Comparison of ENCODE assay signal across 8 cellular contexts in genomic region chr14:74763803-74764531, GRCh38. TPM values are rescaled to one million over a fixed set of nuclear protein-coding genes. Genes with fewer than 3 reads are reported as not detected.
A peak's percentile ranks its signal among the peaks of the same experiment; 100 is the strongest.
DNase-seq lines count a peak whose midpoint lies in the region; ATAC-seq, FAIRE-seq and TF ChIP-seq lines count a peak whose summit lies in the region.

No MANE protein-coding gene starts in this region.

- CTCF ChIA-PET in activated CD4-positive, alpha-beta T cell treated with anti-CD3 and anti-CD28 coated beads for 36 hours (lab: Charles Lee) = interaction anchor here (0.6 to 1.4 kb wide), 13 partner anchors 7 to 757 kb away, joined by 3 to 9 read pairs (median 3); no protein-coding TSS in a partner anchor
- CTCF ChIA-PET in activated B cell treated with CpG ODN at 0.5 μM for 24 hours (lab: Charles Lee) = interaction anchor here (0.8 to 2.1 kb wide), 3 partner anchors 22 to 155 kb away, joined by 4 to 8 read pairs (median 5); no protein-coding TSS in a partner anchor

- H3K9me3 ChIP-seq in endodermal cell (ENCODE audit: control insufficient read depth, low read length) (no peaks in the 10 kb centered on the region), upper lobe of left lung (no peaks in the 10 kb centered on the region)

- peak; percentile 23 for ATAC-seq in activated CD4-positive, alpha-beta T cell treated with anti-CD3 and anti-CD28 coated beads for 36 hours
- ATAC-seq in activated B cell treated with CpG ODN at 0.5 μM for 24 hours (ENCODE audit: low read depth) (no peak), upper lobe of left lung (ENCODE audit: low FRiP score in 2 of 2) (no peak), HG02678 (IDR thresholded peaks at IDR 0.05; ENCODE audit: unreplicated experiment) (no peak)

- DNase-seq in activated CD4-positive, alpha-beta T cell treated with anti-CD3 and anti-CD28 coated beads for 36 hours = peak; percentile 43
- DNase-seq in activated CD4-positive, alpha-beta T cell treated with anti-CD3 and anti-CD28 coated beads for 1 hour = no peak
- peak; percentile 16 for DNase-seq in activated B cell treated with CpG ODN at 0.5 μM for 24 hours
- peak; percentile 58 for DNase-seq in endodermal cell
- DNase-seq in myocyte (ENCODE audit: low read depth) = peak; percentile 29
- DNase-seq in upper lobe of left lung = peak in 1 of 2 donors; percentile 21
- DNase-seq in frontal cortex (ENCODE audit: low spot score in 2 of 2) = no peak

- H3K36me3 ChIP-seq in endodermal cell (ENCODE audit: control insufficient read depth, insufficient read depth, low read length) (peaks cover 14% of the 10 kb centered on the region), upper lobe of left lung (no peaks in the 10 kb centered on the region)

- H3K27me3 Mint-ChIP-seq in activated CD4-positive, alpha-beta T cell treated with anti-CD3 and anti-CD28 coated beads for 36 hours = no peaks in the 10 kb centered on the region
- H3K27me3 Mint-ChIP-seq in activated B cell treated with CpG ODN at 0.5 μM for 24 hours = no peaks in the 10 kb centered on the region
- H3K27me3 Mint-ChIP-seq in endodermal cell (ENCODE audit: insufficient read depth) = peaks cover 13% of the 10 kb centered on the region

- TF ChIP-seq EP300 in upper lobe of left lung (IDR thresholded peaks at IDR 0.05) = no peak

- H3K4me3 Mint-ChIP-seq in activated CD4-positive, alpha-beta T cell treated with anti-CD3 and anti-CD28 coated beads for 36 hours = peak overlapping the region; percentile 96
- H3K4me3 Mint-ChIP-seq in activated B cell treated with CpG ODN at 0.5 μM for 24 hours (peak overlapping the region; percentile 90), endodermal cell (peak overlapping the region; percentile 89)

- peaks cover 47% of the 10 kb centered on the region for H3K4me1 Mint-ChIP-seq in activated CD4-positive, alpha-beta T cell treated with anti-CD3 and anti-CD28 coated beads for 36 hours
- peaks cover 61% of the 10 kb centered on the region for H3K4me1 Mint-ChIP-seq in activated B cell treated with CpG ODN at 0.5 μM for 24 hours
- H3K4me1 Mint-ChIP-seq in endodermal cell = peaks cover 31% of the 10 kb centered on the region

- no peak for TF ChIP-seq CTCF in activated B cell treated with CpG ODN at 0.5 μM for 24 hours (IDR thresholded peaks at IDR 0.05)
- no peak for TF ChIP-seq CTCF in endodermal cell (conservative IDR thresholded peaks at IDR 0.05)
- no peak for TF ChIP-seq CTCF in upper lobe of left lung (IDR thresholded peaks at IDR 0.05)

- POLR2A ChIA-PET in activated CD4-positive, alpha-beta T cell treated with anti-CD3 and anti-CD28 coated beads for 36 hours (lab: Charles Lee) = interaction anchor here (0.6 to 0.7 kb wide), 2 partner anchors 148 to 561 kb away, joined by 3 read pairs; no protein-coding TSS in a partner anchor
- POLR2A ChIA-PET in activated B cell treated with CpG ODN at 0.5 μM for 24 hours (lab: Charles Lee) = interaction anchor here (0.5 to 2.6 kb wide), 18 partner anchors 10 to 366 kb away, joined by 3 to 9 read pairs (median 3); partner anchors contain the start of genes ACYP1, AREL1, EIF2B2 and FCF1

- H3K4me1 ChIP-seq in endodermal cell (ENCODE audit: control insufficient read depth, insufficient read depth, low read length) = peaks cover 3% of the 10 kb centered on the region
- H3K4me1 ChIP-seq in upper lobe of left lung = peaks cover 29 to 57% (median 42%) of the 10 kb centered on the region in 4 donors

- no peak for FAIRE-seq in frontal cortex (lab: Jason Lieb, UNC)

- intact Hi-C loops in activated CD4-positive, alpha-beta T cell treated with anti-CD3 and anti-CD28 coated beads for 36 hours (cut with DNase I, micrococcal nuclease) = loop anchor here (1.0 to 10.0 kb wide), 12 partner anchors 51 to 1709 kb away; partner anchors contain the start of genes AREL1 (in 2 of the 2), FCF1 (in 2 of the 2), ABCD4 (in 1 of the 2) and ALDH6A1 (in 1 of the 2)
- intact Hi-C loops in activated B cell treated with CpG ODN at 0.5 μM for 24 hours (cut with micrococcal nuclease) = loop anchor here (1.0 to 5.0 kb wide), 12 partner anchors 13 to 1707 kb away; partner anchors contain the start of genes ACYP1, AREL1, DLST and EIF2B2

- H3K4me3 ChIP-seq in endodermal cell (ENCODE audit: low read length) = peak overlapping the region; percentile 93
- H3K4me3 ChIP-seq in upper lobe of left lung = peak overlapping the region; percentile 90 to 98 (median 96)

- TF ChIP-seq POLR2A in upper lobe of left lung (IDR thresholded peaks at IDR 0.05) = no peak

- no peaks in the 10 kb centered on the region for H3K27me3 ChIP-seq in endodermal cell (ENCODE audit: control insufficient read depth, insufficient read depth, low read length, poor library complexity, severe bottlenecking)
- H3K27me3 ChIP-seq in upper lobe of left lung = no peaks in the 10 kb centered on the region

- no peaks in the 10 kb centered on the region for H3K9me3 Mint-ChIP-seq in activated CD4-positive, alpha-beta T cell treated with anti-CD3 and anti-CD28 coated beads for 36 hours (ENCODE audit: low read depth)
- H3K9me3 Mint-ChIP-seq in activated B cell treated with CpG ODN at 0.5 μM for 24 hours (no peaks in the 10 kb centered on the region), endodermal cell (no peaks in the 10 kb centered on the region)

- WGBS in endodermal cell (ENCODE audit: insufficient coverage in 1 of 2, insufficient read length in 1 of 2), 2 experiments = 0 to 2% methylated on average over 7 to 19 of the region's 19 CpGs
- 2% methylated on average over 16 to 19 of the region's 19 CpGs for WGBS in upper lobe of left lung, 2 donors

- H3K27ac Mint-ChIP-seq in activated CD4-positive, alpha-beta T cell treated with anti-CD3 and anti-CD28 coated beads for 36 hours = peak overlapping the region; percentile 97
- H3K27ac Mint-ChIP-seq in activated B cell treated with CpG ODN at 0.5 μM for 24 hours (peak overlapping the region; percentile 90), endodermal cell (peak overlapping the region; percentile 95)

- H3K9ac ChIP-seq in endodermal cell (ENCODE audit: extremely low read depth, low read length, poor library complexity, severe bottlenecking) = peak overlapping the region; percentile 85

- peaks cover 32% of the 10 kb centered on the region for H3K36me3 Mint-ChIP-seq in activated CD4-positive, alpha-beta T cell treated with anti-CD3 and anti-CD28 coated beads for 36 hours (ENCODE audit: low read depth)
- H3K36me3 Mint-ChIP-seq in activated B cell treated with CpG ODN at 0.5 μM for 24 hours (ENCODE audit: low read depth) (peaks cover 26% of the 10 kb centered on the region), endodermal cell (ENCODE audit: low read depth) (peaks cover 23% of the 10 kb centered on the region)

- H3K27ac ChIP-seq in endodermal cell (ENCODE audit: low read depth, low read length) (peak overlapping the region; percentile 91), upper lobe of left lung (peak overlapping the region; percentile 93 to 96 (median 94))

RNA-seq across cellular contexts. Expression of gene YLPM1, which starts 0.9 kb away (rescaled TPM):
- 10 to 100 TPM; 53.0 to 60.9 TPM for total RNA-seq in activated CD4-positive, alpha-beta T cell treated with anti-CD3 and anti-CD28 coated beads for 36 hours
- total RNA-seq in activated B cell treated with CpG ODN at 0.5 μM for 24 hours = 68.5 and 85.9 TPM in 2 replicates
- 10 to 100 TPM; 75.2 to 76.2 TPM for total RNA-seq in endodermal cell
- 61.5 TPM for polyA plus RNA-seq in endodermal cell (2013, experiment 1 of 2)
- polyA plus RNA-seq in endodermal cell (2013, experiment 2 of 2) = 59.0 TPM
- 28.3 and 29.8 TPM in 2 replicates for total RNA-seq in myocyte
- 32.1 TPM for polyA plus RNA-seq in myocyte (2012)
- total RNA-seq in upper lobe of left lung = 10 to 100 TPM; 38.8 to 85.9 (median 45.6) TPM
- 62.0 TPM for total RNA-seq in frontal cortex

RNA-seq across cellular contexts. Expression of gene FCF1, which starts 51.0 kb away (rescaled TPM):
- total RNA-seq in activated CD4-positive, alpha-beta T cell treated with anti-CD3 and anti-CD28 coated beads for 36 hours = 100 to 1,000 TPM in 1 of 2 experiments, 10 to 100 TPM in 1; 87.7 to 112 TPM
- total RNA-seq in activated B cell treated with CpG ODN at 0.5 μM for 24 hours = 49.4 and 49.5 TPM in 2 replicates
- total RNA-seq in endodermal cell = 10 to 100 TPM; 68.4 to 71.3 TPM
- polyA plus RNA-seq in endodermal cell (2013, experiment 1 of 2) = 54.7 TPM
- polyA plus RNA-seq in endodermal cell (2013, experiment 2 of 2) = 52.4 TPM
- 23.3 and 23.7 TPM in 2 replicates for total RNA-seq in myocyte
- 42.5 TPM for polyA plus RNA-seq in myocyte (2012)
- 10 to 100 TPM; 11.5 to 40.4 (median 30.0) TPM for total RNA-seq in upper lobe of left lung
- total RNA-seq in frontal cortex = 21.2 TPM

RNA-seq across cellular contexts. Expression of gene AREL1, which starts 51.1 kb away (rescaled TPM):
- 10 to 100 TPM; 31.3 to 35.6 TPM for total RNA-seq in activated CD4-positive, alpha-beta T cell treated with anti-CD3 and anti-CD28 coated beads for 36 hours
- total RNA-seq in activated B cell treated with CpG ODN at 0.5 μM for 24 hours (46.5 and 49.7 TPM in 2 replicates), endodermal cell (10 to 100 TPM; 36.5 to 39.0 TPM), myocyte (26.6 and 31.4 TPM in 2 replicates), upper lobe of left lung (10 to 100 TPM; 13.5 to 44.0 (median 28.9) TPM), frontal cortex (39.5 TPM)
- polyA plus RNA-seq in endodermal cell (2013, experiment 1 of 2) = 32.7 TPM
- 32.5 TPM for polyA plus RNA-seq in endodermal cell (2013, experiment 2 of 2)
- 24.6 TPM for polyA plus RNA-seq in myocyte (2012)

Comparison
In these comparisons a context has a peak if more than half of its experiments do, and no peak if none do; other contexts are left out.
1. DNase-seq: peak in activated CD4-positive, alpha-beta T cell treated with anti-CD3 and anti-CD28 coated beads for 36 hours (single experiment), activated B cell treated with CpG ODN at 0.5 μM for 24 hours (single experiment), endodermal cell (single experiment) and myocyte (single experiment); none in activated CD4-positive, alpha-beta T cell treated with anti-CD3 and anti-CD28 coated beads for 1 hour (single experiment) and frontal cortex (0 of 2).
2. Peak in every context shown above with its lines, with median percentiles within 50 percentile points of each other: H3K27ac Mint-ChIP-seq and H3K4me3 Mint-ChIP-seq.